1 cellular context compared by ENCODE assay signal in genomic region chr11:65422104-65422632, GRCh38.
TF ChIP-seq lines count a peak whose summit lies in the region.

No MANE protein-coding gene starts in this region.

TF ChIP-seq in WTC11, 78 proteins besides CTCF, POLR2A, EP300 and RAD21 (continued from another document and continues in another):
- TF ChIP-seq, protein P1, sequence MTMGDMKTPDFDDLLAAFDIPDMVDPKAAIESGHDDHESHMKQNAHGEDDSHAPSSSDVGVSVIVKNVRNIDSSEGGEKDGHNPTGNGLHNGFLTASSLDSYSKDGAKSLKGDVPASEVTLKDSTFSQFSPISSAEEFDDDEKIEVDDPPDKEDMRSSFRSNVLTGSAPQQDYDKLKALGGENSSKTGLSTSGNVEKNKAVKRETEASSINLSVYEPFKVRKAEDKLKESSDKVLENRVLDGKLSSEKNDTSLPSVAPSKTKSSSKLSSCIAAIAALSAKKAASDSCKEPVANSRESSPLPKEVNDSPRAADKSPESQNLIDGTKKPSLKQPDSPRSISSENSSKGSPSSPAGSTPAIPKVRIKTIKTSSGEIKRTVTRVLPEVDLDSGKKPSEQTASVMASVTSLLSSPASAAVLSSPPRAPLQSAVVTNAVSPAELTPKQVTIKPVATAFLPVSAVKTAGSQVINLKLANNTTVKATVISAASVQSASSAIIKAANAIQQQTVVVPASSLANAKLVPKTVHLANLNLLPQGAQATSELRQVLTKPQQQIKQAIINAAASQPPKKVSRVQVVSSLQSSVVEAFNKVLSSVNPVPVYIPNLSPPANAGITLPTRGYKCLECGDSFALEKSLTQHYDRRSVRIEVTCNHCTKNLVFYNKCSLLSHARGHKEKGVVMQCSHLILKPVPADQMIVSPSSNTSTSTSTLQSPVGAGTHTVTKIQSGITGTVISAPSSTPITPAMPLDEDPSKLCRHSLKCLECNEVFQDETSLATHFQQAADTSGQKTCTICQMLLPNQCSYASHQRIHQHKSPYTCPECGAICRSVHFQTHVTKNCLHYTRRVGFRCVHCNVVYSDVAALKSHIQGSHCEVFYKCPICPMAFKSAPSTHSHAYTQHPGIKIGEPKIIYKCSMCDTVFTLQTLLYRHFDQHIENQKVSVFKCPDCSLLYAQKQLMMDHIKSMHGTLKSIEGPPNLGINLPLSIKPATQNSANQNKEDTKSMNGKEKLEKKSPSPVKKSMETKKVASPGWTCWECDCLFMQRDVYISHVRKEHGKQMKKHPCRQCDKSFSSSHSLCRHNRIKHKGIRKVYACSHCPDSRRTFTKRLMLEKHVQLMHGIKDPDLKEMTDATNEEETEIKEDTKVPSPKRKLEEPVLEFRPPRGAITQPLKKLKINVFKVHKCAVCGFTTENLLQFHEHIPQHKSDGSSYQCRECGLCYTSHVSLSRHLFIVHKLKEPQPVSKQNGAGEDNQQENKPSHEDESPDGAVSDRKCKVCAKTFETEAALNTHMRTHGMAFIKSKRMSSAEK (CRISPR knock-in tag; IDR thresholded peaks at IDR 0.05; ENCODE audit: borderline replicate concordance), result no peak
- no peak for TF ChIP-seq JAZF1 (CRISPR knock-in tag; IDR thresholded peaks at IDR 0.05)
- peak; percentile 78 for TF ChIP-seq USF1 (CRISPR knock-in tag; IDR thresholded peaks at IDR 0.05)
- TF ChIP-seq NFYB (CRISPR knock-in tag; conservative IDR thresholded peaks at IDR 0.05; ENCODE audit: low read depth), result no peak
- TF ChIP-seq, protein P2, sequence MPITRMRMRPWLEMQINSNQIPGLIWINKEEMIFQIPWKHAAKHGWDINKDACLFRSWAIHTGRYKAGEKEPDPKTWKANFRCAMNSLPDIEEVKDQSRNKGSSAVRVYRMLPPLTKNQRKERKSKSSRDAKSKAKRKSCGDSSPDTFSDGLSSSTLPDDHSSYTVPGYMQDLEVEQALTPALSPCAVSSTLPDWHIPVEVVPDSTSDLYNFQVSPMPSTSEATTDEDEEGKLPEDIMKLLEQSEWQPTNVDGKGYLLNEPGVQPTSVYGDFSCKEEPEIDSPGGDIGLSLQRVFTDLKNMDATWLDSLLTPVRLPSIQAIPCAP (CRISPR knock-in tag; IDR thresholded peaks at IDR 0.05), result no peak
- no peak for TF ChIP-seq ATF2 (CRISPR knock-in tag; IDR thresholded peaks at IDR 0.05; ENCODE audit: borderline replicate concordance, low read depth)
- TF ChIP-seq, protein P3, sequence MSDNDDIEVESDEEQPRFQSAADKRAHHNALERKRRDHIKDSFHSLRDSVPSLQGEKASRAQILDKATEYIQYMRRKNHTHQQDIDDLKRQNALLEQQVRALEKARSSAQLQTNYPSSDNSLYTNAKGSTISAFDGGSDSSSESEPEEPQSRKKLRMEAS (CRISPR knock-in tag; IDR thresholded peaks at IDR 0.05), result peak; percentile 58; the same call in 1 of the 2 replicates
- TF ChIP-seq, protein P4, sequence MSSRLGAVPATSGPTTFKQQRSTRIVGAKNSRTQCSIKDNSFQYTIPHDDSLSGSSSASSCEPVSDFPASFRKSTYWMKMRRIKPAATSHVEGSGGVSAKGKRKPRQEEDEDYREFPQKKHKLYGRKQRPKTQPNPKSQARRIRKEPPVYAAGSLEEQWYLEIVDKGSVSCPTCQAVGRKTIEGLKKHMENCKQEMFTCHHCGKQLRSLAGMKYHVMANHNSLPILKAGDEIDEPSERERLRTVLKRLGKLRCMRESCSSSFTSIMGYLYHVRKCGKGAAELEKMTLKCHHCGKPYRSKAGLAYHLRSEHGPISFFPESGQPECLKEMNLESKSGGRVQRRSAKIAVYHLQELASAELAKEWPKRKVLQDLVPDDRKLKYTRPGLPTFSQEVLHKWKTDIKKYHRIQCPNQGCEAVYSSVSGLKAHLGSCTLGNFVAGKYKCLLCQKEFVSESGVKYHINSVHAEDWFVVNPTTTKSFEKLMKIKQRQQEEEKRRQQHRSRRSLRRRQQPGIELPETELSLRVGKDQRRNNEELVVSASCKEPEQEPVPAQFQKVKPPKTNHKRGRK (CRISPR knock-in tag; IDR thresholded peaks at IDR 0.05; ENCODE audit: borderline replicate concordance), result no peak
- TF ChIP-seq ZBTB21 (CRISPR knock-in tag; IDR thresholded peaks at IDR 0.05; ENCODE audit: borderline replicate concordance), result no peak
- TF ChIP-seq AR (CRISPR knock-in tag; IDR thresholded peaks at IDR 0.05), result no peak
- TF ChIP-seq FOXJ3 (CRISPR knock-in tag; IDR thresholded peaks at IDR 0.05; ENCODE audit: borderline replicate concordance), result no peak
- no peak for TF ChIP-seq ELF4 (CRISPR knock-in tag; IDR thresholded peaks at IDR 0.05; ENCODE audit: low read depth)
- TF ChIP-seq, protein P5, sequence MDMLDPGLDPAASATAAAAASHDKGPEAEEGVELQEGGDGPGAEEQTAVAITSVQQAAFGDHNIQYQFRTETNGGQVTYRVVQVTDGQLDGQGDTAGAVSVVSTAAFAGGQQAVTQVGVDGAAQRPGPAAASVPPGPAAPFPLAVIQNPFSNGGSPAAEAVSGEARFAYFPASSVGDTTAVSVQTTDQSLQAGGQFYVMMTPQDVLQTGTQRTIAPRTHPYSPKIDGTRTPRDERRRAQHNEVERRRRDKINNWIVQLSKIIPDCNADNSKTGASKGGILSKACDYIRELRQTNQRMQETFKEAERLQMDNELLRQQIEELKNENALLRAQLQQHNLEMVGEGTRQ (CRISPR knock-in tag; IDR thresholded peaks at IDR 0.05), result no peak; the same call in 1 of the 2 replicates
- no peak for TF ChIP-seq OVOL2 (CRISPR knock-in tag; IDR thresholded peaks at IDR 0.05; ENCODE audit: borderline replicate concordance)
- no peak for TF ChIP-seq ZNF138 (CRISPR knock-in tag; conservative IDR thresholded peaks at IDR 0.05)
- peak; percentile 69; the same call in 1 of the 2 replicates for TF ChIP-seq GABPB1 (CRISPR knock-in tag; IDR thresholded peaks at IDR 0.05)
- TF ChIP-seq TCF7 (CRISPR knock-in tag; IDR thresholded peaks at IDR 0.05; ENCODE audit: low read depth), result no peak
- no peak for TF ChIP-seq ERG (CRISPR knock-in tag; IDR thresholded peaks at IDR 0.05)
- TF ChIP-seq JUN (CRISPR knock-in tag; IDR thresholded peaks at IDR 0.05), result peak; percentile 83; the same call in 1 of the 2 replicates
- TF ChIP-seq ZNF416 (CRISPR knock-in tag; IDR thresholded peaks at IDR 0.05), result no peak
- TF ChIP-seq GTF2I (CRISPR knock-in tag; conservative IDR thresholded peaks at IDR 0.05), result no peak
- peak; percentile 75 for TF ChIP-seq ZNF423 (CRISPR knock-in tag; IDR thresholded peaks at IDR 0.05)
- TF ChIP-seq KAT7 (CRISPR knock-in tag; IDR thresholded peaks at IDR 0.05; ENCODE audit: borderline replicate concordance), result no peak
- TF ChIP-seq IRF2 (CRISPR knock-in tag; IDR thresholded peaks at IDR 0.05; ENCODE audit: borderline replicate concordance, low read depth), result no peak
- no peak for TF ChIP-seq ZNF263 (CRISPR knock-in tag; IDR thresholded peaks at IDR 0.05; ENCODE audit: low read depth)
- no peak for TF ChIP-seq SMAD3 (CRISPR knock-in tag; IDR thresholded peaks at IDR 0.05; ENCODE audit: borderline replicate concordance)
- no peak for TF ChIP-seq ZNF232 (CRISPR knock-in tag; IDR thresholded peaks at IDR 0.05)
- TF ChIP-seq, protein P6, sequence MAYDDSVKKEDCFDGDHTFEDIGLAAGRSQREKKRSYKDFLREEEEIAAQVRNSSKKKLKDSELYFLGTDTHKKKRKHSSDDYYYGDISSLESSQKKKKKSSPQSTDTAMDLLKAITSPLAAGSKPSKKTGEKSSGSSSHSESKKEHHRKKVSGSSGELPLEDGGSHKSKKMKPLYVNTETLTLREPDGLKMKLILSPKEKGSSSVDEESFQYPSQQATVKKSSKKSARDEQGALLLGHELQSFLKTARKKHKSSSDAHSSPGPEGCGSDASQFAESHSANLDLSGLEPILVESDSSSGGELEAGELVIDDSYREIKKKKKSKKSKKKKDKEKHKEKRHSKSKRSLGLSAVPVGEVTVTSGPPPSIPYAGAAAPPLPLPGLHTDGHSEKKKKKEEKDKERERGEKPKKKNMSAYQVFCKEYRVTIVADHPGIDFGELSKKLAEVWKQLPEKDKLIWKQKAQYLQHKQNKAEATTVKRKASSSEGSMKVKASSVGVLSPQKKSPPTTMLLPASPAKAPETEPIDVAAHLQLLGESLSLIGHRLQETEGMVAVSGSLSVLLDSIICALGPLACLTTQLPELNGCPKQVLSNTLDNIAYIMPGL (CRISPR knock-in tag; IDR thresholded peaks at IDR 0.05), result peak; percentile 69
- no peak for TF ChIP-seq NR3C1 (CRISPR knock-in tag; conservative IDR thresholded peaks at IDR 0.05; ENCODE audit: low read depth)
- no peak for TF ChIP-seq NFE2L1 (CRISPR knock-in tag; IDR thresholded peaks at IDR 0.05)
- no peak for TF ChIP-seq CREB1 (CRISPR knock-in tag; IDR thresholded peaks at IDR 0.05)
- TF ChIP-seq ZNF425 (CRISPR knock-in tag; conservative IDR thresholded peaks at IDR 0.05), result no peak
- TF ChIP-seq AFF4 (CRISPR knock-in tag; IDR thresholded peaks at IDR 0.05; ENCODE audit: borderline replicate concordance), result no peak
